1 cellular context compared by ENCODE assay signal in the genomic region with DNA sequence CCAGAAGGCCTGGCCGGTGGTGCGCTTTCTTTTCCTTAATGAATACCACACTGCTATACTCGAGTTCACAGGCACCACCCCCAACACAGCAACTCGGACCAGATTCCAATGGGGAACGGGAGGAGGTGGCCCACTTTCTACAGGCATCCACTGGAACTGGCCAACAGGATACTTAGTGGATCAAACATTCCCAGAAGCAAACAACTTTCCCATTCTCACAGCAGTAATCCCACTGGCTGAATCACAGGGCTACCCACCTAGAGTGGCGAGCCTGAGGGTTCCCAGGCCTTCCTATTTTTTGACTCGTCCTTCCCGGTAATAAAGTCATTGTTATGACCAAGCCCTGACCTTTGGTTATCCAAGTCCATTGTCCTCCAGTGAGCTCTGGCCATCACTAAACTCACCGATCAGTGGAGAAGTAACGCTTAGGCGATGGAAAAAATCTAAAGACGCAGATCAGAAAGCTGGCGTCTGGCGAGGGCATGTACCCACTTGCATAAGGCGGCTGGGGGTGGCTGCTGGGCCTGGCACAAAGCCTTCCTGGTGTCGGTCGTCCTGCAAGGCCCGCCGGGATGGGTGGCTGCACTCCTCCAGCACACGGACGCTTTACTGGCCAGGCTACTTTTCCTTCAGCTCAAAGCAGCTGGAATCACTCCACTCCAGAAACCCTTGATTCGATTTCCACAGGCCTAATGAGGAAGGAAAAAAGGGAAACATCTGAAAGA.
TF ChIP-seq lines count a peak whose summit lies in the region.

No MANE protein-coding gene starts in this region.

TF ChIP-seq in endothelial cell of umbilical vein, 7 proteins besides CTCF, POLR2A, EP300 and RAD21:
- TF ChIP-seq JUN (IDR thresholded peaks at IDR 0.05; ENCODE audit: borderline replicate concordance, insufficient read depth, insufficient read length, low read depth), result no peak
- TF ChIP-seq FOS (IDR thresholded peaks at IDR 0.05; ENCODE audit: borderline replicate concordance, insufficient read depth, low read length), result no peak
- TF ChIP-seq MYC (IDR thresholded peaks at IDR 0.05; ENCODE audit: low read depth, low read length), result no peak
- no peak for TF ChIP-seq GATA2 (IDR thresholded peaks at IDR 0.05; ENCODE audit: insufficient read depth, insufficient read length, low read depth, low read length)
- no peak for TF ChIP-seq EZH2 (IDR thresholded peaks at IDR 0.05; ENCODE audit: borderline replicate concordance, low read depth, low read length, severe bottlenecking)
- TF ChIP-seq POLR2AphosphoS5 (IDR thresholded peaks at IDR 0.05; ENCODE audit: insufficient read depth, low read depth, low read length), result no peak
- no peak for TF ChIP-seq MAX (IDR thresholded peaks at IDR 0.05; ENCODE audit: insufficient read depth, insufficient read length)
